Comparison of ENCODE assay signal across 29 cellular contexts in the genomic region with DNA sequence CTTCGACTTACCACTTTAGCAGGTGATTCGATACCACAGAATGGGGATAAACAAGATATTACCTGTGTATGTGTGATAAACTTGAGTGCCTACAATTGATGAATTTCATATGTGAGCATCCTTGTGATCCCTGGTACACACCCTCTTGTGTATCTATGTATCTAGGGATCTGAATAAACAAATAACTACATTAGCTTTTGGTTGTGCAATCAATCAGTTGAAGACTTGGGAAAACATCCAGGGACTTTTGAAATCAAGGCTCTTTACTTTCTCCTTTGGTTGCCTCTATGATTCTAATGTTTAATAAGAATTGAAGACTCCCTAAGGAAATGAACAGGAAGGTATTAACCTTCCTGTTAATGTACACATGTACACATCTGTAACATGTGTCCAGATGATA.
"Had no signal": no experiment of that assay in that cellular context is flagged by ENCODE, and none has a peak within 500 bp of the region (broad histone marks: within the 10 kb centered on the region; RNA-seq: fewer than 3 reads in every experiment).

No MANE protein-coding gene starts in this region.

- H2AFZ ChIP-seq: hepatocyte, parathyroid adenoma had no signal

- H3K27me3 ChIP-seq: colonic mucosa, esophagus muscularis mucosa, foreskin keratinocyte, gastroesophageal sphincter, heart left ventricle, hepatocyte, right atrium auricular region, sigmoid colon, tibial nerve, upper lobe of left lung had no signal

- H3K4me2 ChIP-seq: hepatocyte had no signal

- H3K79me2 ChIP-seq: hepatocyte, parathyroid adenoma had no signal

- H3K9me3 ChIP-seq: colonic mucosa, gastroesophageal sphincter, mucosa of descending colon, right atrium auricular region, sigmoid colon, thoracic aorta, tibial nerve, upper lobe of left lung had no signal

- H3K27ac Mint-ChIP-seq: dendritic cell treated with granulocyte-macrophage colony-stimulating factor and Interleukin-4, amounts not matched to agents 40 ng/mL and 50 ng/mL, for 4 days; endodermal cell; mesothelial cell of epicardium; naive B cell; natural killer cell treated with Interleukin-12 subunit alpha and Interleukin-12 subunit beta and Interleukin-15 and Interleukin-18, amount 100 ng/mL, for 72 hours; progenitor cell of endocrine pancreas; stimulated activated effector memory CD8-positive, alpha-beta T cell treated with anti-CD3 and anti-CD28 coated beads, Interleukin-12 subunit alpha, Interleukin-12 subunit beta, amount 100 ng/mL, for 72 hours had no signal

- H3K27me3 Mint-ChIP-seq: dendritic cell treated with granulocyte-macrophage colony-stimulating factor and Interleukin-4, amounts not matched to agents 40 ng/mL and 50 ng/mL, for 4 days; naive B cell; natural killer cell treated with Interleukin-12 subunit alpha and Interleukin-12 subunit beta and Interleukin-15 and Interleukin-18, amount 100 ng/mL, for 72 hours; progenitor cell of endocrine pancreas had no signal

- DNase-seq: colonic mucosa; effector CD8-positive, alpha-beta T cell; endodermal cell; foreskin keratinocyte; heart left ventricle; kidney; mesenchymal stem cell; mucosa of descending colon; naive B cell; sigmoid colon; stimulated activated CD4-positive, alpha-beta T cell treated with anti-CD3 and anti-CD28 coated beads, Interleukin-2, amount 100 ng/mL, for 24 hours; stimulated activated CD4-positive, alpha-beta T cell treated with anti-CD3 and anti-CD28 coated beads, Interleukin-4, amount 100 ng/mL, for 24 hours; stimulated activated naive CD8-positive, alpha-beta T cell treated with anti-CD3 and anti-CD28 coated beads, Interleukin-15, Interleukin-2, amounts not matched to agents 100 U/mL and 50 U/mL, for 24 hours; substantia nigra; upper lobe of left lung had no signal

- H3K4me3 ChIP-seq: colonic mucosa, esophagus muscularis mucosa, gastroesophageal sphincter, heart left ventricle, hepatocyte, lung, mucosa of descending colon, right atrium auricular region, sigmoid colon, thoracic aorta, tibial nerve, upper lobe of left lung had no signal

- H3K9ac ChIP-seq: parathyroid adenoma had no signal

- H3K4me1 ChIP-seq: colonic mucosa, esophagus muscularis mucosa, gastroesophageal sphincter, heart left ventricle, parathyroid adenoma, right atrium auricular region, sigmoid colon, tibial nerve, upper lobe of left lung had no signal

- H3K36me3 Mint-ChIP-seq: mesothelial cell of epicardium; naive B cell; natural killer cell treated with Interleukin-12 subunit alpha and Interleukin-12 subunit beta and Interleukin-15 and Interleukin-18, amount 100 ng/mL, for 72 hours; stimulated activated effector memory CD8-positive, alpha-beta T cell treated with anti-CD3 and anti-CD28 coated beads, Interleukin-12 subunit alpha, Interleukin-12 subunit beta, amount 100 ng/mL, for 72 hours had no signal

- H3K36me3 ChIP-seq: colonic mucosa, esophagus muscularis mucosa, gastroesophageal sphincter, heart left ventricle, right atrium auricular region, sigmoid colon, thoracic aorta, tibial nerve, upper lobe of left lung had no signal

- H3K4me1 Mint-ChIP-seq: endodermal cell; mesothelial cell of epicardium; naive B cell; neural crest cell; stimulated activated effector memory CD8-positive, alpha-beta T cell treated with anti-CD3 and anti-CD28 coated beads, Interleukin-12 subunit alpha, Interleukin-12 subunit beta, amount 100 ng/mL, for 72 hours had no signal

- H3K4me3 Mint-ChIP-seq: dendritic cell treated with granulocyte-macrophage colony-stimulating factor and Interleukin-4, amounts not matched to agents 40 ng/mL and 50 ng/mL, for 4 days; endodermal cell; mesothelial cell of epicardium; naive B cell; natural killer cell treated with Interleukin-12 subunit alpha and Interleukin-12 subunit beta and Interleukin-15 and Interleukin-18, amount 100 ng/mL, for 72 hours; neural crest cell; stimulated activated effector memory CD8-positive, alpha-beta T cell treated with anti-CD3 and anti-CD28 coated beads, Interleukin-12 subunit alpha, Interleukin-12 subunit beta, amount 100 ng/mL, for 72 hours had no signal

- H3K27ac ChIP-seq: colonic mucosa, esophagus muscularis mucosa, foreskin keratinocyte, gastroesophageal sphincter, heart left ventricle, hepatocyte, parathyroid adenoma, right atrium auricular region, sigmoid colon, thoracic aorta, tibial nerve, upper lobe of left lung had no signal
